Comparison of ENCODE assay signal across 8 cellular contexts in genomic region chr2:74653985-74654882, GRCh38. TPM values are rescaled to one million over a fixed set of nuclear protein-coding genes. Genes with fewer than 3 reads are reported as not detected.
DNase-seq lines count a peak whose midpoint lies in the region; ATAC-seq and TF ChIP-seq lines count a peak whose summit lies in the region.

Gene SEMA4F, plus strand, starts transcription at chr2:74654247. Its CDS starts 130 bp downstream, at chr2:74654377.

- H3K4me3 ChIP-seq in GM06990 (replicated peaks; ENCODE audit: low read depth, low read length) (peak within 1 kb of the TSS; percentile 78), NB4 (ENCODE audit: low read depth, low read length) (peak within 1 kb of the TSS; percentile 64), SK-N-MC (peak within 1 kb of the TSS; percentile 91), testis (peak within 1 kb of the TSS; percentile 65 to 66)

- intact Hi-C loops in testis (cut with DNase I; ENCODE audit: low total_unique reads), result no loop called here

- H3K4me3 Mint-ChIP-seq in activated naive CD4-positive, alpha-beta T cell treated with anti-CD3 and anti-CD28 coated beads, Interleukin-2, amount 50 U/mL, for 24 hours, result peak within 1 kb of the TSS; percentile 87

- peaks cover 8% of the 10 kb centered on the region for H3K4me1 ChIP-seq in testis

- ATAC-seq in HG02571 (IDR thresholded peaks at IDR 0.05; ENCODE audit: unreplicated experiment) (peak; percentile 100), omental fat pad (ENCODE audit: low FRiP score) (peak; percentile 100)

- TF ChIP-seq CTCF in GM06990 (IDR thresholded peaks at IDR 0.05; ENCODE audit: insufficient read depth, low read length, poor library complexity, severe bottlenecking), result no peak
- no peak for TF ChIP-seq CTCF in NB4 (IDR thresholded peaks at IDR 0.05; ENCODE audit: low read depth, low read length)
- no peak for TF ChIP-seq CTCF in omental fat pad (IDR thresholded peaks at IDR 0.05)
- TF ChIP-seq CTCF in testis (IDR thresholded peaks at IDR 0.05), result no peak

- H3K27ac Mint-ChIP-seq in activated naive CD4-positive, alpha-beta T cell treated with anti-CD3 and anti-CD28 coated beads, Interleukin-2, amount 50 U/mL, for 24 hours, result peak within 1 kb of the TSS; percentile 48

- H3K27me3 Mint-ChIP-seq in activated naive CD4-positive, alpha-beta T cell treated with anti-CD3 and anti-CD28 coated beads, Interleukin-2, amount 50 U/mL, for 24 hours, result peaks cover 5% of the 10 kb centered on the region

- 0 to 1% methylated on average over 32 to 66 of the region's 79 CpGs for WGBS in testis, 2 donors

- H3K36me3 ChIP-seq in GM06990 (ENCODE audit: control insufficient read depth, insufficient read depth, low read length), result no peaks in the 10 kb centered on the region; the same call in 1 of the 2 replicates
- H3K36me3 ChIP-seq in SK-N-MC (ENCODE audit: insufficient read depth, low read length), result no peaks in the 10 kb centered on the region
- no peaks in the 10 kb centered on the region for H3K36me3 ChIP-seq in testis (ENCODE audit: low read depth, missing control alignments)

- H3K4me1 Mint-ChIP-seq in activated naive CD4-positive, alpha-beta T cell treated with anti-CD3 and anti-CD28 coated beads, Interleukin-2, amount 50 U/mL, for 24 hours, result peaks cover 19% of the 10 kb centered on the region

- H3K9me3 ChIP-seq in SK-N-MC (ENCODE audit: low read depth, low read length), result no peaks in the 10 kb centered on the region
- no peaks in the 10 kb centered on the region for H3K9me3 ChIP-seq in testis

- no peaks in the 10 kb centered on the region for H3K9me3 Mint-ChIP-seq in activated naive CD4-positive, alpha-beta T cell treated with anti-CD3 and anti-CD28 coated beads, Interleukin-2, amount 50 U/mL, for 24 hours

- H3K36me3 Mint-ChIP-seq in activated naive CD4-positive, alpha-beta T cell treated with anti-CD3 and anti-CD28 coated beads, Interleukin-2, amount 50 U/mL, for 24 hours, result peaks cover 5% of the 10 kb centered on the region

- no peaks in the 10 kb centered on the region for H3K27me3 ChIP-seq in GM06990 (replicated peaks; ENCODE audit: control insufficient read depth, insufficient read depth, low read length)
- no peaks in the 10 kb centered on the region for H3K27me3 ChIP-seq in testis

- H3K27ac ChIP-seq in SK-N-MC (no peak within 1 kb of the TSS), testis (peak within 1 kb of the TSS in 1 of 2 donors; percentile 37)

- DNase-seq in GM06990 (ENCODE audit: extremely low read depth, insufficient read length) (peak; percentile 92), NB4 (ENCODE audit: low read depth) (peak; percentile 94), SK-N-MC (ENCODE audit: low read depth, low spot score) (peak; percentile 39), glomerular endothelial cell (ENCODE audit: extremely low read depth, low read depth, low spot score) (peak; percentile 33), omental fat pad (ENCODE audit: low spot score) (peak; percentile 72), testis (peak; percentile 99)

- peak within 1 kb of the TSS; percentile 54 for H3K9ac ChIP-seq in SK-N-MC (ENCODE audit: insufficient read length)

- TF ChIP-seq POLR2A in NB4 (IDR thresholded peaks at IDR 0.05; ENCODE audit: extremely low read depth, insufficient read length) (peak; percentile 39), testis (IDR thresholded peaks at IDR 0.05) (peak; percentile 18)

RNA-seq across cellular contexts. Expression of gene SEMA4F, which starts in this region (rescaled TPM):
- 8.1 and 11.3 TPM in 2 replicates for total RNA-seq in glomerular endothelial cell
- total RNA-seq in omental fat pad, result 1 to 10 TPM; 3.5 to 7.3 (median 5.3) TPM
- total RNA-seq in testis, result 10 to 100 TPM; 13.3 to 14.3 TPM
- 9.1 TPM for polyA plus RNA-seq in testis (ENCODE audit: insufficient read depth, low read depth, low replicate concordance)

Comparison
In these comparisons a context has a peak if more than half of its experiments do, and no peak if none do; other contexts are left out.
1. DNase-seq: peak in every context shown above with its lines; median percentile 99 in testis; 94 in NB4; 92 in GM06990; 72 in omental fat pad; 39 in SK-N-MC; 33 in glomerular endothelial cell.